8 cellular contexts compared by ENCODE assay signal in genomic region chr7:129829677-129830631, GRCh38.
A peak's percentile ranks its signal among the peaks of the same experiment; 100 is the strongest.
DNase-seq lines count a peak whose midpoint lies in the region; ATAC-seq and TF ChIP-seq lines count a peak whose summit lies in the region.

No MANE protein-coding gene starts in this region.

- no peaks in the 10 kb centered on the region for H3K79me2 ChIP-seq in PC-3 (ENCODE audit: low read length)

- H3K4me2 ChIP-seq in PC-3 (ENCODE audit: low read length) = peak overlapping the region; percentile 84

- H3K36me3 ChIP-seq in Caco-2 (ENCODE audit: control insufficient read depth, insufficient read depth, low read length) (peaks cover under 1% of the 10 kb centered on the region; the same call in 1 of the 2 replicates), PC-3 (ENCODE audit: low read depth, low read length) (no peaks in the 10 kb centered on the region), stomach (peaks cover 5 to 34% (median 26%) of the 10 kb centered on the region in 4 donors)

- peaks cover 56% of the 10 kb centered on the region for H3K36me3 Mint-ChIP-seq in Caco-2 (ENCODE audit: insufficient read depth, unreplicated experiment)
- peaks cover 8% of the 10 kb centered on the region for H3K36me3 Mint-ChIP-seq in natural killer cell

- POLR2A ChIA-PET in Caco-2 (lab: Charles Lee) = interaction anchor here (0.7 kb wide), 1 partner anchor 181 kb away, joined by 3 read pairs; no protein-coding TSS in a partner anchor
- POLR2A ChIA-PET in PC-3 (lab: Charles Lee; ENCODE audit: unreplicated experiment) = interaction anchor here (0.7 to 1.1 kb wide), 2 partner anchors 119 to 179 kb away, joined by 3 read pairs; no protein-coding TSS in a partner anchor

- intact Hi-C loops in Caco-2 (cut with micrococcal nuclease; ENCODE audit: unreplicated experiment) = loop anchor here (1.0 to 10.0 kb wide), 2 partner anchors 166 to 465 kb away; no protein-coding TSS in a partner anchor
- intact Hi-C loops in PC-3 (cut with micrococcal nuclease) = loop anchor here (1.0 to 10.0 kb wide), 5 partner anchors 15 to 180 kb away; no protein-coding TSS in a partner anchor
- intact Hi-C loops in natural killer cell (cut with micrococcal nuclease) = loop anchor here (1.0 to 10.0 kb wide), 4 partner anchors 165 to 487 kb away; no protein-coding TSS in a partner anchor
- intact Hi-C loops in stomach (cut with DNase I; ENCODE audit: low total_unique reads) = loop anchor here (10.0 kb wide), 2 partner anchors 165 to 185 kb away; no protein-coding TSS in a partner anchor

- CTCF ChIA-PET in Caco-2 (lab: Charles Lee) = interaction anchor here (1.5 kb wide), 2 partner anchors 181 kb away, joined by 5 to 10 read pairs; no protein-coding TSS in a partner anchor
- CTCF ChIA-PET in PC-3 (lab: Charles Lee) = interaction anchor here (0.5 to 1.3 kb wide), 5 partner anchors 43 to 182 kb away, joined by 3 to 7 read pairs (median 3); no protein-coding TSS in a partner anchor

- H3K27me3 Mint-ChIP-seq in Caco-2 (ENCODE audit: insufficient read depth, unreplicated experiment) = no peaks in the 10 kb centered on the region
- H3K27me3 Mint-ChIP-seq in natural killer cell (ENCODE audit: low read depth in 2 of 2) = no peaks in the 10 kb centered on the region

- no peaks in the 10 kb centered on the region for H3K9me2 ChIP-seq in PC-3 (replicated peaks; ENCODE audit: low read length)

- no peak for TF ChIP-seq POLR2A in stomach (IDR thresholded peaks at IDR 0.05)

- H3K27me3 ChIP-seq in Caco-2 (replicated peaks; ENCODE audit: control insufficient read depth, insufficient read depth, low read length) = no peaks in the 10 kb centered on the region
- no peaks in the 10 kb centered on the region for H3K27me3 ChIP-seq in PC-3 (ENCODE audit: low read length)
- no peaks in the 10 kb centered on the region for H3K27me3 ChIP-seq in stomach

- TF ChIP-seq CTCF in Caco-2 (IDR thresholded peaks at IDR 0.05; ENCODE audit: insufficient read depth in 1 of 2, low read depth in 1 of 2, low read length in 1 of 2, severe bottlenecking in 1 of 2, unreplicated experiment in 1 of 2) (peak; percentile 66 to 67), PC-3 (conservative IDR thresholded peaks at IDR 0.05; ENCODE audit: low read depth, low read length) (peak; percentile 86), natural killer cell (IDR thresholded peaks at IDR 0.05) (peak; percentile 73), stomach (IDR thresholded peaks at IDR 0.05) (peak in 5 of 7 experiments; percentile 60 to 81 (median 75))

- H3K4me1 Mint-ChIP-seq in Caco-2 (ENCODE audit: low read depth, unreplicated experiment) (peaks cover 22% of the 10 kb centered on the region), natural killer cell (peaks cover 19 to 22% of the 10 kb centered on the region in 2 donors)

- BruUV-seq in Caco-2 (replicated peaks; lab: Mats Ljungman, UMichigan) (no TSS peak), PC-3 (replicated peaks; lab: Mats Ljungman, UMichigan) (no TSS peak)

- peaks cover 29% of the 10 kb centered on the region for H3K4me1 ChIP-seq in Caco-2
- H3K4me1 ChIP-seq in PC-3 (ENCODE audit: insufficient read depth, low read length) = peaks cover 34% of the 10 kb centered on the region
- peaks cover 24 to 52% (median 36%) of the 10 kb centered on the region in 4 donors for H3K4me1 ChIP-seq in stomach

- no peak overlapping the region for H3K4me3 Mint-ChIP-seq in Caco-2 (ENCODE audit: unreplicated experiment)
- peak overlapping the region; percentile 25 for H3K4me3 Mint-ChIP-seq in natural killer cell

- H3K27ac ChIP-seq in PC-3 (ENCODE audit: low read length) (peak overlapping the region; percentile 76), stomach (peak overlapping the region in 4 of 5 donors; percentile 55 to 71 (median 64))

- H2AFZ ChIP-seq in PC-3 (ENCODE audit: low read length) = peak overlapping the region; percentile 48

- H3F3A ChIP-seq in PC-3 (ENCODE audit: low read length, unreplicated experiment) = no peaks in the 10 kb centered on the region

- H3K9ac ChIP-seq in PC-3 (ENCODE audit: low read length) = peak overlapping the region; percentile 50

- H3K4me3 ChIP-seq in Caco-2 (ENCODE audit: low read depth, low read length) (no peak overlapping the region), PC-3 (ENCODE audit: low read length) (peak overlapping the region; percentile 56), stomach (peak overlapping the region in 2 of 4 donors; percentile 21 to 29)
- H3K4me3 ChIP-seq in Jurkat, Clone E6-1 (ENCODE audit: low read length) = no peak overlapping the region

- DNase-seq in Caco-2 = peak; percentile 46 to 49
- DNase-seq in Jurkat, Clone E6-1 (ENCODE audit: low read depth, low spot score) = peak; percentile 80
- peak; percentile 86 for DNase-seq in PC-3
- DNase-seq in activated T-helper 1 cell treated with anti-CD3 and anti-CD28 coated beads, Interleukin-2, amount 50 U/mL, for 16 hours (ENCODE audit: low read depth in 1 of 2, low spot score in 1 of 2) = peak; percentile 10 to 39
- DNase-seq in fibroblast of peridontal ligament (ENCODE audit: extremely low read depth) = peak; percentile 89
- DNase-seq in natural killer cell = peak; percentile 41
- peak; percentile 71 for DNase-seq in stomach

- H3K9me3 ChIP-seq in Caco-2 (no peaks in the 10 kb centered on the region), PC-3 (ENCODE audit: low read length) (no peaks in the 10 kb centered on the region), stomach (no peaks in the 10 kb centered on the region)

- TF ChIP-seq EP300 in stomach (IDR thresholded peaks at IDR 0.05) = no peak

- H3K27ac Mint-ChIP-seq in Caco-2 (ENCODE audit: unreplicated experiment) (no peak overlapping the region), natural killer cell (peak overlapping the region in 1 of 2 donors; percentile 38)

- H4K20me1 ChIP-seq in PC-3 (ENCODE audit: low read length) = no peaks in the 10 kb centered on the region

- H3K9me3 Mint-ChIP-seq in Caco-2 (ENCODE audit: unreplicated experiment) (no peaks in the 10 kb centered on the region), natural killer cell (no peaks in the 10 kb centered on the region)

- ATAC-seq in PC-3 (peak; percentile 37), natural killer cell (peak; percentile 52 to 64 (median 55)), HG02973 (IDR thresholded peaks at IDR 0.05; ENCODE audit: unreplicated experiment) (no peak)

- whole genome bisulfite sequencing in stomach, 5 donors = 16 to 21% (median 17%) methylated on average over 18 to 22 of the region's 22 CpGs

Comparison
In these comparisons a context has a peak if more than half of its experiments do, and no peak if none do; other contexts are left out.
1. DNase-seq: peak in every context shown above with its lines; median percentile 89 in fibroblast of peridontal ligament; 86 in PC-3; 80 in Jurkat, Clone E6-1; 71 in stomach; 48 in Caco-2; 41 in natural killer cell; 24 in activated T-helper 1 cell treated with anti-CD3 and anti-CD28 coated beads, Interleukin-2, amount 50 U/mL, for 16 hours.